In genomic region chr11:66902486-66903177, GRCh38 we compare ENCODE assay signal across 21 cellular contexts.
"Had no signal": no experiment of that assay in that cellular context is flagged by ENCODE, and none has a peak within 500 bp of the region (broad histone marks: within the 10 kb centered on the region; RNA-seq: fewer than 3 reads in every experiment).

No MANE protein-coding gene starts in this region.

- H3K4me3 ChIP-seq: breast epithelium, heart left ventricle, neural progenitor cell, upper lobe of left lung had no signal

- FAIRE-seq: astrocyte, small intestine had no signal

- H3K9me3 ChIP-seq: breast epithelium, heart left ventricle, upper lobe of left lung had no signal

- DNase-seq: activated B cell treated with CpG ODN at 0.5 μM for 24 hours; activated CD4-positive, alpha-beta T cell treated with anti-CD3 and anti-CD28 coated beads for 4 hours; activated CD4-positive, alpha-beta T cell treated with anti-CD3 and anti-CD28 coated beads, Interleukin-2, amount 50 U/mL, for 48 hours; activated CD8-positive, alpha-beta memory T cell treated with anti-CD3 and anti-CD28 coated beads, Interleukin-2, amount 50 U/mL, for 48 hours; activated naive CD4-positive, alpha-beta T cell treated with Interleukin-2 at 50 U/mL for 16 hours; activated naive CD8-positive, alpha-beta T cell treated with anti-CD3 and anti-CD28 coated beads for 36 hours; activated T-cell treated with anti-CD3 and anti-CD28 coated beads, Interleukin-2, amount 50 U/mL, for 48 hours; cortex of kidney; heart left ventricle; naive thymus-derived CD8-positive, alpha-beta T cell; stimulated activated CD4-positive, alpha-beta T cell treated with anti-CD3 and anti-CD28 coated beads, Interleukin-15, amount 100 ng/mL, for 24 hours; stimulated activated CD8-positive, alpha-beta memory T cell treated with anti-CD3 and anti-CD28 coated beads, Interleukin-4, amount 100 ng/mL, for 48 hours; stimulated activated naive B cell treated with anti-CD40 and anti-IgM and Interleukin-4, amounts not matched to agents 10 μg/mL and 1 μg/mL and 100 μg/mL, for 72 hours; T-helper 17 cell had no signal

- H3K4me1 ChIP-seq: breast epithelium, upper lobe of left lung had no signal

- H3K27me3 ChIP-seq: breast epithelium, heart left ventricle, neural progenitor cell, upper lobe of left lung had no signal

- ATAC-seq: heart left ventricle; naive thymus-derived CD8-positive, alpha-beta T cell; sciatic nerve; stimulated activated naive B cell treated with anti-CD40 and anti-IgM and Interleukin-4, amounts not matched to agents 10 μg/mL and 1 μg/mL and 100 μg/mL, for 72 hours; T-helper 17 cell had no signal

- H3K27ac ChIP-seq: breast epithelium, epithelial cell of prostate, heart left ventricle, neural progenitor cell, upper lobe of left lung had no signal

- H3K36me3 ChIP-seq: breast epithelium, heart left ventricle, neural progenitor cell, upper lobe of left lung had no signal

- H3K9ac ChIP-seq: neural progenitor cell had no signal

- H3K4me2 ChIP-seq: neural progenitor cell had no signal
